ENCODE assay signal across 1 cellular context in genomic region chr22:22219140-22219996, GRCh38.
TF ChIP-seq lines count a peak whose summit lies in the region.

No MANE protein-coding gene starts in this region.

TF ChIP-seq in K562, 482 proteins besides CTCF, POLR2A, EP300 and RAD21 (continued from another document):
- TF ChIP-seq ATF6 (CRISPR knock-in tag; IDR thresholded peaks at IDR 0.05) (no peak), COPS2 (conservative IDR thresholded peaks at IDR 0.05) (no peak), CEBPB (tag; IDR thresholded peaks at IDR 0.05) (no peak), BRF2 (IDR thresholded peaks at IDR 0.05; ENCODE audit: borderline replicate concordance, insufficient read depth, insufficient read length) (no peak), LARP7 (IDR thresholded peaks at IDR 0.05) (no peak), SAFB (IDR thresholded peaks at IDR 0.05; ENCODE audit: borderline replicate concordance, low read depth, low read length) (no peak), CBFB (CRISPR knock-in tag; IDR thresholded peaks at IDR 0.05) (no peak), ZNF695 (CRISPR knock-in tag; IDR thresholded peaks at IDR 0.05) (no peak), ZNF512 (tag; IDR thresholded peaks at IDR 0.05) (no peak), GMEB1 (CRISPR knock-in tag; IDR thresholded peaks at IDR 0.05) (no peak), MYNN (IDR thresholded peaks at IDR 0.05) (no peak), MYNN (CRISPR knock-in tag; IDR thresholded peaks at IDR 0.05) (no peak), ZNF584 (CRISPR knock-in tag; IDR thresholded peaks at IDR 0.05; ENCODE audit: low read depth) (no peak), NUFIP1 (IDR thresholded peaks at IDR 0.05; ENCODE audit: partially characterized antibody) (no peak), STAT5A (IDR thresholded peaks at IDR 0.05; ENCODE audit: borderline replicate concordance, low read length) (no peak), DDX20 (tag; IDR thresholded peaks at IDR 0.05; ENCODE audit: low read depth) (no peak), MBD1 (CRISPR knock-in tag; IDR thresholded peaks at IDR 0.05) (no peak), HLTF (IDR thresholded peaks at IDR 0.05) (no peak), CHD2 (IDR thresholded peaks at IDR 0.05; ENCODE audit: low read depth, low read length) (no peak), RBBP5 (IDR thresholded peaks at IDR 0.05; ENCODE audit: borderline replicate concordance, insufficient read depth, low read length, poor library complexity, severe bottlenecking) (no peak), CBFA2T2 (conservative IDR thresholded peaks at IDR 0.05) (no peak), CREB5 (CRISPR knock-in tag; IDR thresholded peaks at IDR 0.05) (no peak), PTTG1 (tag; IDR thresholded peaks at IDR 0.05; ENCODE audit: low read depth) (no peak), NR4A1 (CRISPR knock-in tag; IDR thresholded peaks at IDR 0.05) (0 out of 2 replicates have a peak, but pooled peaks have one; percentile 65), NR4A1 (tag; IDR thresholded peaks at IDR 0.05) (no peak), RB1 (IDR thresholded peaks at IDR 0.05; ENCODE audit: low read depth) (no peak), MCM7 (IDR thresholded peaks at IDR 0.05) (no peak), CLOCK (CRISPR knock-in tag; IDR thresholded peaks at IDR 0.05; ENCODE audit: borderline replicate concordance) (no peak), SETDB1 (IDR thresholded peaks at IDR 0.05; ENCODE audit: low read length) (no peak)
